17 cellular contexts compared by ENCODE assay signal in genomic region chr3:11536936-11537612, GRCh38.
A peak's percentile ranks its signal among the peaks of the same experiment; 100 is the strongest.
DNase-seq lines count a peak whose midpoint lies in the region; ATAC-seq and TF ChIP-seq lines count a peak whose summit lies in the region.
"Had no signal": no experiment of that assay in that cellular context is flagged by ENCODE, and none has a peak within 500 bp of the region (broad histone marks: within the 10 kb centered on the region; RNA-seq: fewer than 3 reads in every experiment).

No MANE protein-coding gene starts in this region.

- no peaks in the 10 kb centered on the region for H3K27me3 Mint-ChIP-seq in CD4-positive, CD25-positive, alpha-beta regulatory T cell
- H3K27me3 Mint-ChIP-seq in activated T-helper 1 cell treated with anti-CD3 and anti-CD28 coated beads, Interleukin-12 subunit alpha, Interleukin-12 subunit beta, Interleukin-2, Interleukin-4 antibody, amounts not matched to agents 30 ng/mL and 10 ng/mL and 1 ng/mL, durations not matched to agents 14 hours and 24 hours and 36 hours (ENCODE audit: insufficient read depth), result no peaks in the 10 kb centered on the region
- H3K27me3 Mint-ChIP-seq: CD4-positive, alpha-beta T cell had no signal

- no peaks in the 10 kb centered on the region for H3K36me3 ChIP-seq in CD4-positive, CD25-positive, alpha-beta regulatory T cell (ENCODE audit: control insufficient read depth, insufficient read depth, low read length)
- no peaks in the 10 kb centered on the region for H3K36me3 ChIP-seq in esophagus squamous epithelium

- no peaks in the 10 kb centered on the region for H3K4me1 ChIP-seq in CD4-positive, CD25-positive, alpha-beta regulatory T cell (ENCODE audit: control insufficient read depth, insufficient read depth, low read length, poor library complexity, severe bottlenecking)
- H3K4me1 ChIP-seq in esophagus squamous epithelium, result peaks cover 7 to 39% (median 8%) of the 10 kb centered on the region in 3 donors

- peaks cover 0 to 4% (median under 1%) of the 10 kb centered on the region in 4 donors for H3K4me1 Mint-ChIP-seq in CD4-positive, CD25-positive, alpha-beta regulatory T cell
- H3K4me1 Mint-ChIP-seq in activated T-helper 1 cell treated with anti-CD3 and anti-CD28 coated beads, Interleukin-12 subunit alpha, Interleukin-12 subunit beta, Interleukin-2, Interleukin-4 antibody, amounts not matched to agents 30 ng/mL and 10 ng/mL and 1 ng/mL, durations not matched to agents 14 hours and 24 hours and 36 hours (ENCODE audit: low read depth), result no peaks in the 10 kb centered on the region

- no peak overlapping the region for H3K27ac ChIP-seq in CD4-positive, CD25-positive, alpha-beta regulatory T cell (ENCODE audit: insufficient read depth, low read length, poor library complexity, severe bottlenecking)
- no peak overlapping the region for H3K27ac ChIP-seq in esophagus squamous epithelium
- H3K27ac ChIP-seq: SK-N-MC had no signal

- intact Hi-C loops in activated T-helper 1 cell treated with anti-CD3 and anti-CD28 coated beads, Interleukin-12 subunit alpha, Interleukin-12 subunit beta, Interleukin-2, Interleukin-4 antibody, amounts not matched to agents 30 ng/mL and 10 ng/mL and 1 ng/mL, durations not matched to agents 14 hours and 24 hours and 36 hours (cut with micrococcal nuclease), result no loop called here
- intact Hi-C loops in posterior vena cava (cut with DNase I) (no loop called here), esophagus squamous epithelium (cut with DNase I) (no loop called here)

- no peak for ATAC-seq in CD4-positive, CD25-positive, alpha-beta regulatory T cell (ENCODE audit: low read depth in 2 of 2)

- TF ChIP-seq CTCF in esophagus squamous epithelium (IDR thresholded peaks at IDR 0.05), result no peak

- H3K4me3 ChIP-seq in CD4-positive, CD25-positive, alpha-beta regulatory T cell (ENCODE audit: low read depth, low read length), result no peak overlapping the region
- no peak overlapping the region for H3K4me3 ChIP-seq in esophagus squamous epithelium
- H3K4me3 ChIP-seq: SK-N-MC had no signal

- H3K4me3 Mint-ChIP-seq in CD4-positive, CD25-positive, alpha-beta regulatory T cell, result peak overlapping the region in 1 of 4 donors; percentile 34
- no peak overlapping the region for H3K4me3 Mint-ChIP-seq in activated T-helper 1 cell treated with anti-CD3 and anti-CD28 coated beads, Interleukin-12 subunit alpha, Interleukin-12 subunit beta, Interleukin-2, Interleukin-4 antibody, amounts not matched to agents 30 ng/mL and 10 ng/mL and 1 ng/mL, durations not matched to agents 14 hours and 24 hours and 36 hours
- H3K4me3 Mint-ChIP-seq: CD4-positive, alpha-beta T cell had no signal

- no peaks in the 10 kb centered on the region for H3K9me3 ChIP-seq in CD4-positive, CD25-positive, alpha-beta regulatory T cell (ENCODE audit: control insufficient read depth in 2 of 2, low read length in 2 of 2)
- H3K9me3 ChIP-seq in esophagus squamous epithelium, result no peaks in the 10 kb centered on the region

- no peak for DNase-seq in CD4-positive, CD25-positive, alpha-beta regulatory T cell
- DNase-seq in MV-4-11 (lab: John Stamatoyannopoulos, UW), result peak; percentile 73
- no peak for DNase-seq in activated T-helper 1 cell treated with anti-CD3 and anti-CD28 coated beads, Interleukin-12 subunit alpha, Interleukin-12 subunit beta, Interleukin-2, Interleukin-4 antibody, amounts not matched to agents 30 ng/mL and 10 ng/mL and 1 ng/mL, durations not matched to agents 14 hours and 24 hours and 36 hours (ENCODE audit: low spot score)
- DNase-seq in posterior vena cava (ENCODE audit: low spot score), result peak; percentile 68
- no peak for DNase-seq in esophagus squamous epithelium (lab: John Stamatoyannopoulos, UW)
- no peak for DNase-seq in Kasumi-1 (lab: John Stamatoyannopoulos, UW)
- DNase-seq in HT-29 (ENCODE audit: low spot score), result no peak
- DNase-seq: ACHN; AML-193; CD4-positive, alpha-beta T cell; EL; NCI-H1436; NCI-H2029 treated with DMSO at 0.1 percent for 48 hours; NCI-H2171 treated with DMSO at 0.1 percent for 48 hours; NCI-H446 treated with DMSO at 0.1 percent for 48 hours; NCI-H748 treated with DMSO at 0.1 percent for 48 hours had no signal

- peaks cover 8% of the 10 kb centered on the region for H3K36me3 Mint-ChIP-seq in CD4-positive, CD25-positive, alpha-beta regulatory T cell
- no peaks in the 10 kb centered on the region for H3K36me3 Mint-ChIP-seq in activated T-helper 1 cell treated with anti-CD3 and anti-CD28 coated beads, Interleukin-12 subunit alpha, Interleukin-12 subunit beta, Interleukin-2, Interleukin-4 antibody, amounts not matched to agents 30 ng/mL and 10 ng/mL and 1 ng/mL, durations not matched to agents 14 hours and 24 hours and 36 hours (ENCODE audit: low read depth)

- H3K27ac Mint-ChIP-seq in CD4-positive, CD25-positive, alpha-beta regulatory T cell, result peak overlapping the region in 2 of 3 donors; percentile 9 to 59
- H3K27ac Mint-ChIP-seq in activated T-helper 1 cell treated with anti-CD3 and anti-CD28 coated beads, Interleukin-12 subunit alpha, Interleukin-12 subunit beta, Interleukin-2, Interleukin-4 antibody, amounts not matched to agents 30 ng/mL and 10 ng/mL and 1 ng/mL, durations not matched to agents 14 hours and 24 hours and 36 hours, result peak overlapping the region; percentile 19
- H3K27ac Mint-ChIP-seq: CD4-positive, alpha-beta T cell had no signal

- TF ChIP-seq POLR2A in esophagus squamous epithelium (IDR thresholded peaks at IDR 0.05), result no peak

- 86 to 89% methylated on average over 11 to 12 of the region's 12 CpGs for WGBS in esophagus squamous epithelium, 2 donors

- H3K27me3 ChIP-seq in CD4-positive, CD25-positive, alpha-beta regulatory T cell (ENCODE audit: control insufficient read depth, insufficient read depth, low read length), result no peaks in the 10 kb centered on the region
- H3K27me3 ChIP-seq in esophagus squamous epithelium, result no peaks in the 10 kb centered on the region

- H3K9me3 Mint-ChIP-seq in CD4-positive, CD25-positive, alpha-beta regulatory T cell, result peaks cover 0 to 2% (median 0%) of the 10 kb centered on the region in 7 donors
- H3K9me3 Mint-ChIP-seq in activated T-helper 1 cell treated with anti-CD3 and anti-CD28 coated beads, Interleukin-12 subunit alpha, Interleukin-12 subunit beta, Interleukin-2, Interleukin-4 antibody, amounts not matched to agents 30 ng/mL and 10 ng/mL and 1 ng/mL, durations not matched to agents 14 hours and 24 hours and 36 hours, result no peaks in the 10 kb centered on the region
- H3K9me3 Mint-ChIP-seq: CD4-positive, alpha-beta T cell had no signal

Comparison
In these comparisons a context has a peak if more than half of its experiments do, and no peak if none do; other contexts are left out.
1. DNase-seq: peak in MV-4-11 (single experiment) and posterior vena cava (single experiment); none in CD4-positive, CD25-positive, alpha-beta regulatory T cell (0 of 3), activated T-helper 1 cell treated with anti-CD3 and anti-CD28 coated beads, Interleukin-12 subunit alpha, Interleukin-12 subunit beta, Interleukin-2, Interleukin-4 antibody, amounts not matched to agents 30 ng/mL and 10 ng/mL and 1 ng/mL, durations not matched to agents 14 hours and 24 hours and 36 hours (single experiment), esophagus squamous epithelium (single experiment), Kasumi-1 (0 of 2) and HT-29 (single experiment).